ENCODE assay signal across 9 cellular contexts in the genomic region with DNA sequence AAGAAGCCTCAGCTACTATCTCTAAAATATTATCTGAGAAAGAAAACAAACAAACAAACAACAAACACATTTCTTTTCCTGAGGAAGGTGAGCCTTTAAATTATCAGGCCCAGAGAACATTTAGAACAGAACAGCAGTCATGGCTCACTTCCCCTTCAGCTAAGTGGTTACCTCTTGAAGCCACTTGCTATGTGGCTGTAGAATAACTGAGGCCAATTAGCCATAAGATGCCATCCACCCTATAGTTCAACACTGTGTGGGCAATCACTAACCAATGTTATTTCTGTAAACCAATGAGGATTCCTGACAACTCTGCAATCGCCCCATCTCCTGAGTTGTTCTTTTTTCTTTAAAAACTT. TPM values are rescaled to one million over a fixed set of nuclear protein-coding genes. Genes with fewer than 3 reads are reported as not detected.
DNase-seq lines count a peak whose midpoint lies in the region; ATAC-seq and TF ChIP-seq lines count a peak whose summit lies in the region.
"Had no signal": no experiment of that assay in that cellular context is flagged by ENCODE, and none has a peak within 500 bp of the region (broad histone marks: within the 10 kb centered on the region; RNA-seq: fewer than 3 reads in every experiment).

No MANE protein-coding gene starts in this region.

- ATAC-seq in right cardiac atrium: no peak
- no peak for ATAC-seq in Right ventricle myocardium superior (ENCODE audit: poor library complexity)
- no peak for ATAC-seq in upper lobe of right lung
- no peak for ATAC-seq in GM21619 (IDR thresholded peaks at IDR 0.05; ENCODE audit: unreplicated experiment)

- H3K4me3 ChIP-seq in right cardiac atrium (ENCODE audit: low read length) (no peak overlapping the region), upper lobe of right lung (no peak overlapping the region)

- H3K36me3 ChIP-seq in upper lobe of right lung: no peaks in the 10 kb centered on the region

- intact Hi-C loops in right cardiac atrium (cut with DNase I) (no loop called here), Right ventricle myocardium superior (cut with DNase I) (no loop called here), upper lobe of right lung (cut with DNase I) (no loop called here)

- H3K4me1 ChIP-seq in right cardiac atrium (ENCODE audit: control insufficient read depth, insufficient read depth, low read length): peaks cover 4% of the 10 kb centered on the region
- H3K4me1 ChIP-seq in upper lobe of right lung: peaks cover 35% of the 10 kb centered on the region

- H3K9me3 ChIP-seq in right cardiac atrium (ENCODE audit: control insufficient read depth, low read length) (no peaks in the 10 kb centered on the region), upper lobe of right lung (no peaks in the 10 kb centered on the region)

- TF ChIP-seq CTCF in RWPE1 (conservative IDR thresholded peaks at IDR 0.05; ENCODE audit: low read depth) (no peak), upper lobe of right lung (IDR thresholded peaks at IDR 0.05) (no peak)

- H3K27me3 ChIP-seq in right cardiac atrium (ENCODE audit: control insufficient read depth, insufficient read depth): no peaks in the 10 kb centered on the region
- H3K27me3 ChIP-seq in upper lobe of right lung: no peaks in the 10 kb centered on the region

- WGBS in right cardiac atrium: 97% methylated on average over 1 of the region's 1 CpG

- POLR2A ChIA-PET in RWPE1 (lab: Yijun Ruan, JAX; ENCODE audit: low non-redundant PET): interaction anchor here (0.9 kb wide), 1 partner anchor 86 kb away, joined by 3 read pairs; no protein-coding TSS in a partner anchor

- H3K27ac ChIP-seq in right cardiac atrium (ENCODE audit: low read length) (peak overlapping the region; percentile 19), RWPE1 (peak overlapping the region; percentile 90), upper lobe of right lung (peak overlapping the region; percentile 56)

- CTCF ChIA-PET in RWPE1 (lab: Yijun Ruan, JAX): no interaction called here

- no peak for DNase-seq in right cardiac atrium
- DNase-seq in Right ventricle myocardium superior: no peak
- no peak for DNase-seq in RWPE1 (ENCODE audit: low spot score)
- peak; percentile 38 for DNase-seq in glomerular visceral epithelial cell (ENCODE audit: extremely low spot score)
- DNase-seq in upper lobe of right lung: no peak
- DNase-seq in NCI-H2196 (lab: John Stamatoyannopoulos, UW; ENCODE audit: unreplicated experiment): no peak
- no peak for DNase-seq in activated CD8-positive, alpha-beta memory T cell treated with anti-CD3 and anti-CD28 coated beads, Interleukin-2, amount 50 U/mL, for 4 hours

RNA-seq across cellular contexts. Expression of a gene that starts 3.7 kb away (rescaled TPM):
- total RNA-seq in right cardiac atrium (10 to 100 TPM; 20.6 to 29.0 (median 23.5) TPM), Right ventricle myocardium superior (20.3 TPM), upper lobe of right lung (68.9 TPM)
- polyA plus RNA-seq in right cardiac atrium: 17.3 TPM

RNA-seq across cellular contexts. Expression of a gene that starts 50.1 kb away (rescaled TPM):
- total RNA-seq in right cardiac atrium (not detected), Right ventricle myocardium superior (not detected), upper lobe of right lung (not detected)
- polyA plus RNA-seq in right cardiac atrium: not detected
- total RNA-seq: kidney epithelial cell had no signal

RNA-seq across cellular contexts. Expression of a gene that starts 56.5 kb away (rescaled TPM):
- total RNA-seq in right cardiac atrium: not detected
- polyA plus RNA-seq in right cardiac atrium: not detected
- total RNA-seq in Right ventricle myocardium superior: not detected
- not detected for total RNA-seq in upper lobe of right lung
- total RNA-seq: kidney epithelial cell had no signal

Comparison
In these comparisons a context has a peak if more than half of its experiments do, and no peak if none do; other contexts are left out.
1. H3K27ac ChIP-seq: peak in every context shown above with its lines; median percentile 90 in RWPE1; 56 in upper lobe of right lung; 19 in right cardiac atrium.